Comparison of ENCODE assay signal across 8 cellular contexts in genomic region chr1:169484107-169484506, GRCh38. TPM values are rescaled to one million over a fixed set of nuclear protein-coding genes. Genes with fewer than 3 reads are reported as not detected.
DNase-seq lines count a peak whose midpoint lies in the region; ATAC-seq, FAIRE-seq and TF ChIP-seq lines count a peak whose summit lies in the region.

No MANE protein-coding gene starts in this region.

- peaks cover 3% of the 10 kb centered on the region for H3K36me3 Mint-ChIP-seq in activated naive CD8-positive, alpha-beta T cell

- POLR2A ChIA-PET in HepG2 (lab: Yijun Ruan, JAX): no interaction called here

- WGBS in HepG2 (ENCODE audit: low lambda C conversion rate): 2% methylated on average over 4 of the region's 4 CpGs

- intact Hi-C loops in cardiac septum (cut with DNase I): loop anchor here (10.0 kb wide), 1 partner anchor 119 kb away; the partner anchor contains the start of genes BLZF1 and NME7
- intact Hi-C loops in HepG2 (cut with micrococcal nuclease; ENCODE audit: unreplicated experiment): loop anchor here (10.0 kb wide), 1 partner anchor 379 kb away; the partner anchor contains the start of gene ATP1B1
- intact Hi-C loops in upper lobe of right lung (cut with DNase I): no loop called here

- H3K9me3 Mint-ChIP-seq in activated naive CD8-positive, alpha-beta T cell (ENCODE audit: low read depth): no peaks in the 10 kb centered on the region

- ATAC-seq in HepG2 (no peak), upper lobe of right lung (no peak), HG03135 (IDR thresholded peaks at IDR 0.05; ENCODE audit: unreplicated experiment) (no peak), GM18861 (IDR thresholded peaks at IDR 0.05; ENCODE audit: unreplicated experiment) (no peak), GM18873 (IDR thresholded peaks at IDR 0.05; ENCODE audit: low FRiP score, unreplicated experiment) (no peak)

- peak overlapping the region; percentile 92 for H3K9ac ChIP-seq in HepG2 (ENCODE audit: insufficient read depth, low read depth, low read length)

- H3K4me3 ChIP-seq in cardiac muscle cell (peak overlapping the region; percentile 73), HepG2 (replicated peaks in 1 of 3; ENCODE audit: insufficient read depth in 1 of 3, low read depth in 2 of 3, low read length in 3 of 3) (peak overlapping the region; percentile 62 to 87 (median 81)), upper lobe of right lung (peak overlapping the region; percentile 87)

- CTCF ChIA-PET in HepG2 (lab: Yijun Ruan, JAX; ENCODE audit: low intra/inter-chr PET ratio, low total read pairs): no interaction called here

- no peak for TF ChIP-seq POLR2A in HepG2 (IDR thresholded peaks at IDR 0.05; ENCODE audit: insufficient read depth in 1 of 2, low read depth in 2 of 2, low read length in 2 of 2)

- FAIRE-seq in HepG2 (lab: Jason Lieb, UNC): no peak

- no peak for TF ChIP-seq EP300 in HepG2 (IDR thresholded peaks at IDR 0.05; ENCODE audit: low read depth in 2 of 2, low read length in 2 of 2)
- TF ChIP-seq EP300 in HepG2 (CRISPR knock-in tag; IDR thresholded peaks at IDR 0.05; ENCODE audit: borderline replicate concordance): no peak

- TF ChIP-seq CTCF in cardiac muscle cell (IDR thresholded peaks at IDR 0.05; ENCODE audit: low read depth, low read length): no peak
- no peak for TF ChIP-seq CTCF in HepG2 (CRISPR knock-in tag; IDR thresholded peaks at IDR 0.05)
- TF ChIP-seq CTCF in upper lobe of right lung (IDR thresholded peaks at IDR 0.05): no peak

- H3K27ac ChIP-seq in cardiac muscle cell: peak overlapping the region; percentile 8
- peak overlapping the region; percentile 95 for H3K27ac ChIP-seq in HepG2 (ENCODE audit: extremely low read length, insufficient read depth, low read length)
- H3K27ac ChIP-seq in upper lobe of right lung: peak overlapping the region; percentile 99

- DNase-seq in cardiac muscle cell (ENCODE audit: low read depth in 1 of 2, low spot score in 1 of 2): peak in 1 of 2 donors; percentile 9
- no peak for DNase-seq in cardiac septum (ENCODE audit: low spot score)
- DNase-seq in HepG2 (ENCODE audit: low spot score): no peak
- DNase-seq in upper lobe of right lung: no peak

- H3K4me1 Mint-ChIP-seq in activated naive CD8-positive, alpha-beta T cell (ENCODE audit: low read depth): peaks cover 65% of the 10 kb centered on the region

- peaks cover 79% of the 10 kb centered on the region for H3K79me2 ChIP-seq in HepG2 (ENCODE audit: insufficient read depth, low read length)

- H4K20me1 ChIP-seq in HepG2 (ENCODE audit: insufficient read depth, low read length): peaks cover 50% of the 10 kb centered on the region

- H3K4me2 ChIP-seq in HepG2 (ENCODE audit: low read depth, low read length): peak overlapping the region; percentile 91

- in situ Hi-C loops in HepG2 (cut with HindIII; ENCODE audit: extremely low pct_ligation_motif_present, low pct_unique_long_range_greater_than_20kb): no loop called here

- H3K27me3 ChIP-seq in cardiac muscle cell (no peaks in the 10 kb centered on the region), HepG2 (ENCODE audit: control insufficient read depth in 1 of 2, insufficient read depth in 2 of 2, low read length in 2 of 2) (no peaks in the 10 kb centered on the region; a peak in 1 of 5 replicates), upper lobe of right lung (no peaks in the 10 kb centered on the region)

- no peaks in the 10 kb centered on the region for H3K36me3 ChIP-seq in cardiac muscle cell
- no peaks in the 10 kb centered on the region; a peak in 1 of 5 replicates for H3K36me3 ChIP-seq in HepG2 (replicated peaks in 1 of 2; ENCODE audit: control insufficient read depth in 1 of 2, insufficient read depth in 2 of 2, low read length in 2 of 2)
- H3K36me3 ChIP-seq in upper lobe of right lung: no peaks in the 10 kb centered on the region

- H3K27ac Mint-ChIP-seq in activated naive CD8-positive, alpha-beta T cell: no peak overlapping the region

- peak overlapping the region; percentile 93 for H3K4me3 Mint-ChIP-seq in activated naive CD8-positive, alpha-beta T cell

- no peaks in the 10 kb centered on the region for H3K9me3 ChIP-seq in cardiac muscle cell (ENCODE audit: low read depth)
- no peaks in the 10 kb centered on the region for H3K9me3 ChIP-seq in HepG2 (ENCODE audit: low read length)
- H3K9me3 ChIP-seq in upper lobe of right lung: no peaks in the 10 kb centered on the region

- H3K4me1 ChIP-seq in cardiac muscle cell (ENCODE audit: low read depth) (peaks cover 52% of the 10 kb centered on the region), HepG2 (ENCODE audit: insufficient read depth, low read length) (peaks cover 71% of the 10 kb centered on the region), upper lobe of right lung (peaks cover 22% of the 10 kb centered on the region)

- BruUV-seq in HepG2 (replicated peaks; lab: Mats Ljungman, UMichigan): no TSS peak

- no peaks in the 10 kb centered on the region for H3K27me3 Mint-ChIP-seq in activated naive CD8-positive, alpha-beta T cell

- TF ChIP-seq RAD21 in HepG2 (CRISPR knock-in tag; IDR thresholded peaks at IDR 0.05): no peak

- no peak overlapping the region for H2AFZ ChIP-seq in HepG2 (ENCODE audit: low read length)

TF ChIP-seq in HepG2, 621 proteins besides CTCF, POLR2A, EP300 and RAD21 (continues in another document):
- TF ChIP-seq, protein P1, sequence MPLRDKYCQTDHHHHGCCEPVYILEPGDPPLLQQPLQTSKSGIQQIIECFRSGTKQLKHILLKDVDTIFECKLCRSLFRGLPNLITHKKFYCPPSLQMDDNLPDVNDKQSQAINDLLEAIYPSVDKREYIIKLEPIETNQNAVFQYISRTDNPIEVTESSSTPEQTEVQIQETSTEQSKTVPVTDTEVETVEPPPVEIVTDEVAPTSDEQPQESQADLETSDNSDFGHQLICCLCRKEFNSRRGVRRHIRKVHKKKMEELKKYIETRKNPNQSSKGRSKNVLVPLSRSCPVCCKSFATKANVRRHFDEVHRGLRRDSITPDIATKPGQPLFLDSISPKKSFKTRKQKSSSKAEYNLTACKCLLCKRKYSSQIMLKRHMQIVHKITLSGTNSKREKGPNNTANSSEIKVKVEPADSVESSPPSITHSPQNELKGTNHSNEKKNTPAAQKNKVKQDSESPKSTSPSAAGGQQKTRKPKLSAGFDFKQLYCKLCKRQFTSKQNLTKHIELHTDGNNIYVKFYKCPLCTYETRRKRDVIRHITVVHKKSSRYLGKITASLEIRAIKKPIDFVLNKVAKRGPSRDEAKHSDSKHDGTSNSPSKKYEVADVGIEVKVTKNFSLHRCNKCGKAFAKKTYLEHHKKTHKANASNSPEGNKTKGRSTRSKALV (CRISPR knock-in tag; IDR thresholded peaks at IDR 0.05): no peak

RNA-seq across cellular contexts. Expression of gene SLC19A2, which starts 1.6 kb away (rescaled TPM):
- total RNA-seq in cardiac muscle cell (16.2 and 18.6 TPM in 2 replicates), cardiac septum (5.1 TPM), HepG2 (2016; rRNA removed; fragmentation: Illumina TruSeq; extraction: Trizol) (19.1 and 30.4 TPM in 2 replicates), upper lobe of right lung (12.8 TPM)
- polyA plus RNA-seq in cardiac muscle cell (8.8 and 19.4 TPM in 2 replicates), HepG2 (2011; rRNA removed) (51.2 and 56.0 TPM in 2 replicates)
- total RNA-seq in HepG2 (2016; cell fraction: cytosol; rRNA removed; fragmentation: Illumina TruSeq; extraction: Trizol; ENCODE audit: low read depth): 3.8 and 5.2 TPM in 2 replicates
- total RNA-seq in HepG2 (2016; cell fraction: insoluble cytoplasmic fraction; rRNA removed; fragmentation: Illumina TruSeq; extraction: Trizol): 20.0 and 30.2 TPM in 2 replicates
- 10.5 and 14.2 TPM in 2 replicates for total RNA-seq in HepG2 (2016; cell fraction: membrane; rRNA removed; fragmentation: Illumina TruSeq; extraction: Trizol)
- 42.1 and 44.8 TPM in 2 replicates for total RNA-seq in HepG2 (2016; cell fraction: nucleus; rRNA removed; fragmentation: Illumina TruSeq; extraction: Trizol)
- polyA plus RNA-seq in HepG2 (2011; cell fraction: cytosol; rRNA removed): 32.0 and 44.1 TPM in 2 replicates
- polyA plus RNA-seq in HepG2 (2011; cell fraction: nucleus; rRNA removed): 29.6 and 34.0 TPM in 2 replicates
- polyA plus RNA-seq in HepG2 (2012): 36.6 and 42.7 TPM in 2 replicates
- 1.4 TPM in 2 replicates for polyA plus RNA-seq in HepG2 (2016; cell fraction: cytosol; fragmentation: Illumina TruSeq; extraction: Trizol; ENCODE audit: low read depth)
- polyA plus RNA-seq in HepG2 (2016; cell fraction: insoluble cytoplasmic fraction; fragmentation: Illumina TruSeq; extraction: Trizol; ENCODE audit: low read depth): 18.6 and 19.7 TPM in 2 replicates
- 4.9 and 6.2 TPM in 2 replicates for polyA plus RNA-seq in HepG2 (2016; cell fraction: membrane; fragmentation: Illumina TruSeq; extraction: Trizol; ENCODE audit: low read depth)
- polyA plus RNA-seq in HepG2 (2016; cell fraction: nucleus; fragmentation: Illumina TruSeq; extraction: Trizol; ENCODE audit: insufficient read depth, low read depth): 62.4 and 64.4 TPM in 2 replicates
- 66.6 and 122 TPM in 2 replicates for polyA minus RNA-seq in HepG2 (2011; rRNA and poly(A)+ RNA removed; ENCODE audit: low replicate concordance)
- 49.6 and 53.0 TPM in 2 replicates for polyA minus RNA-seq in HepG2 (2011; cell fraction: cytosol; rRNA and poly(A)+ RNA removed)
- 69.3 and 81.4 TPM in 2 replicates for polyA minus RNA-seq in HepG2 (2011; cell fraction: nucleus; rRNA and poly(A)+ RNA removed)

RNA-seq across cellular contexts. Expression of gene CCDC181, which starts 56.8 kb away (rescaled TPM):
- total RNA-seq in cardiac muscle cell (3.6 and 5.9 TPM in 2 replicates), cardiac septum (1.2 TPM), HepG2 (2016; rRNA removed; fragmentation: Illumina TruSeq; extraction: Trizol) (0.07 TPM in 1 of 2 replicates, not detected in the other), upper lobe of right lung (0.32 TPM)
- polyA plus RNA-seq in cardiac muscle cell (5.1 and 6.5 TPM in 2 replicates), HepG2 (2011; rRNA removed) (not detected in 2 replicates)
- not detected in 2 replicates for total RNA-seq in HepG2 (2016; cell fraction: cytosol; rRNA removed; fragmentation: Illumina TruSeq; extraction: Trizol; ENCODE audit: low read depth)
- total RNA-seq in HepG2 (2016; cell fraction: insoluble cytoplasmic fraction; rRNA removed; fragmentation: Illumina TruSeq; extraction: Trizol): not detected in 2 replicates
- 0.10 TPM in 1 of 2 replicates, not detected in the other for total RNA-seq in HepG2 (2016; cell fraction: membrane; rRNA removed; fragmentation: Illumina TruSeq; extraction: Trizol)
- not detected in 2 replicates for total RNA-seq in HepG2 (2016; cell fraction: nucleus; rRNA removed; fragmentation: Illumina TruSeq; extraction: Trizol)
- polyA plus RNA-seq in HepG2 (2011; cell fraction: cytosol; rRNA removed): not detected in 2 replicates
- polyA plus RNA-seq in HepG2 (2011; cell fraction: nucleus; rRNA removed): 0.09 and 0.11 TPM in 2 replicates
- polyA plus RNA-seq in HepG2 (2012): not detected in 2 replicates
- not detected in 2 replicates for polyA plus RNA-seq in HepG2 (2016; cell fraction: cytosol; fragmentation: Illumina TruSeq; extraction: Trizol; ENCODE audit: low read depth)
- not detected in 2 replicates for polyA plus RNA-seq in HepG2 (2016; cell fraction: insoluble cytoplasmic fraction; fragmentation: Illumina TruSeq; extraction: Trizol; ENCODE audit: low read depth)
- polyA plus RNA-seq in HepG2 (2016; cell fraction: membrane; fragmentation: Illumina TruSeq; extraction: Trizol; ENCODE audit: low read depth): not detected in 2 replicates
- polyA plus RNA-seq in HepG2 (2016; cell fraction: nucleus; fragmentation: Illumina TruSeq; extraction: Trizol; ENCODE audit: insufficient read depth, low read depth): not detected in 2 replicates
- polyA minus RNA-seq in HepG2 (2011; rRNA and poly(A)+ RNA removed; ENCODE audit: low replicate concordance): 0.28 TPM in 1 of 2 replicates, not detected in the other
- polyA minus RNA-seq in HepG2 (2011; cell fraction: cytosol; rRNA and poly(A)+ RNA removed): not detected in 2 replicates
- 0.62 and 0.77 TPM in 2 replicates for polyA minus RNA-seq in HepG2 (2011; cell fraction: nucleus; rRNA and poly(A)+ RNA removed)

Comparison
In these comparisons a context has a peak if more than half of its experiments do, and no peak if none do; other contexts are left out.
1. H3K27ac ChIP-seq: peak in every context shown above with its lines; median percentile 99 in upper lobe of right lung; 95 in HepG2; 8 in cardiac muscle cell.